1 cellular context compared by ENCODE assay signal in genomic region chr20:62597416-62598115, GRCh38.
TF ChIP-seq lines count a peak whose summit lies in the region.

No MANE protein-coding gene starts in this region.

TF ChIP-seq in WTC11, 78 proteins besides CTCF, POLR2A, EP300 and RAD21 (continued from another document):
- no peak for TF ChIP-seq AR (CRISPR knock-in tag; IDR thresholded peaks at IDR 0.05)
- TF ChIP-seq ZNF263 (CRISPR knock-in tag; IDR thresholded peaks at IDR 0.05; ENCODE audit: low read depth): no peak
- no peak for TF ChIP-seq USF1 (CRISPR knock-in tag; IDR thresholded peaks at IDR 0.05)
- no peak for TF ChIP-seq ZNF416 (CRISPR knock-in tag; IDR thresholded peaks at IDR 0.05)
- TF ChIP-seq FOXP4 (CRISPR knock-in tag; IDR thresholded peaks at IDR 0.05): no peak
- TF ChIP-seq JUN (CRISPR knock-in tag; IDR thresholded peaks at IDR 0.05): no peak
- TF ChIP-seq HMGA2 (CRISPR knock-in tag; IDR thresholded peaks at IDR 0.05): no peak
- no peak for TF ChIP-seq IRF2 (CRISPR knock-in tag; IDR thresholded peaks at IDR 0.05; ENCODE audit: borderline replicate concordance, low read depth)
- TF ChIP-seq ESRRA (CRISPR knock-in tag; IDR thresholded peaks at IDR 0.05; ENCODE audit: borderline replicate concordance): no peak
- no peak for TF ChIP-seq ZNF425 (CRISPR knock-in tag; conservative IDR thresholded peaks at IDR 0.05)
- no peak for TF ChIP-seq HMGXB4 (CRISPR knock-in tag; IDR thresholded peaks at IDR 0.05)
- TF ChIP-seq FOXK1 (CRISPR knock-in tag; IDR thresholded peaks at IDR 0.05): no peak
